ENCODE assay signal across 18 cellular contexts in the genomic region with DNA sequence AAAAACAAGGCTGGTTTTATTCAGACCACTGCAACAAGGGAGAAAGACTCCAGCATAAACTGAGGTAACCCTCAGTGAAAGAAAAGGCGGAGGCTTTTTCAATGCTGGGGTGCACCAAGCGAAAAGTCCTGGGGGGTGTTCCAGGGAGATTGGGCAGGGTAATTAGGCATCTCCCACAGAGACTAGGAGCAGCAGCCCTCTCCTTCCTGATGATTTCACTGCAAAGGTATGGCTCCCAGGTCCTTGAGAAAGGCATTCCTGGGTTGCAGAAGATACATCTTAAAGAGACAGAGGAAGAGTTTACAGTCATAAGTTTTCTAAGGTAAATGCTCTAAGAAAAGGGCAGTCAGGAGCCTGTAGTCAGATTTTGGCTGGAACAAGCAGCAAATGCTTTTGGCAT.
"Had no signal": no experiment of that assay in that cellular context is flagged by ENCODE, and none has a peak within 500 bp of the region (broad histone marks: within the 10 kb centered on the region; RNA-seq: fewer than 3 reads in every experiment).

No MANE protein-coding gene starts in this region.

- H3K27me3 ChIP-seq: adrenal gland, body of pancreas, esophagus squamous epithelium, neutrophil had no signal

- H3K4me3 Mint-ChIP-seq: activated naive CD4-positive, alpha-beta T cell treated with anti-CD3 and anti-CD28 coated beads, Interleukin-2, amount 50 U/mL, for 24 hours; central memory CD8-positive, alpha-beta T cell; immature natural killer cell; stimulated activated effector memory CD8-positive, alpha-beta T cell treated with anti-CD3 and anti-CD28 coated beads, Interleukin-12 subunit alpha, Interleukin-12 subunit beta, amount 100 ng/mL, for 72 hours had no signal

- H3K9me3 ChIP-seq: adrenal gland, body of pancreas, esophagus squamous epithelium, lower lobe of right lung, neutrophil had no signal

- H3K9me3 Mint-ChIP-seq: activated naive CD4-positive, alpha-beta T cell treated with anti-CD3 and anti-CD28 coated beads, Interleukin-2, amount 50 U/mL, for 24 hours; central memory CD8-positive, alpha-beta T cell; immature natural killer cell; stimulated activated effector memory CD8-positive, alpha-beta T cell treated with anti-CD3 and anti-CD28 coated beads, Interleukin-12 subunit alpha, Interleukin-12 subunit beta, amount 100 ng/mL, for 72 hours had no signal

- H2AFZ ChIP-seq: parathyroid adenoma had no signal

- H3K27ac Mint-ChIP-seq: activated naive CD4-positive, alpha-beta T cell treated with anti-CD3 and anti-CD28 coated beads, Interleukin-2, amount 50 U/mL, for 24 hours; immature natural killer cell; stimulated activated effector memory CD8-positive, alpha-beta T cell treated with anti-CD3 and anti-CD28 coated beads, Interleukin-12 subunit alpha, Interleukin-12 subunit beta, amount 100 ng/mL, for 72 hours had no signal

- H3K79me2 ChIP-seq: parathyroid adenoma had no signal

- DNase-seq: activated CD4-positive, alpha-beta T cell treated with anti-CD3 and anti-CD28 coated beads, Interleukin-2, amount 50 U/mL, for 4 hours; activated effector memory CD4-positive, alpha-beta T cell treated with anti-CD3 and anti-CD28 coated beads, Interleukin-2, amount 50 U/mL, for 16 hours; adrenal gland; body of pancreas; cortex of kidney; effector CD4-positive, alpha-beta T cell; esophagus squamous epithelium; immature natural killer cell; left colon; lower lobe of right lung; naive B cell; stimulated activated CD4-positive, alpha-beta T cell treated with anti-CD3 and anti-CD28 coated beads, Interleukin-12 subunit alpha, Interleukin-12 subunit beta, amount 100 ng/mL, for 4 hours had no signal

- H3K36me3 ChIP-seq: adrenal gland, esophagus squamous epithelium, lower lobe of right lung, neutrophil had no signal

- H3K4me3 ChIP-seq: adrenal gland, body of pancreas, esophagus squamous epithelium, lower lobe of right lung had no signal

- H3K36me3 Mint-ChIP-seq: activated naive CD4-positive, alpha-beta T cell treated with anti-CD3 and anti-CD28 coated beads, Interleukin-2, amount 50 U/mL, for 24 hours; immature natural killer cell; stimulated activated effector memory CD8-positive, alpha-beta T cell treated with anti-CD3 and anti-CD28 coated beads, Interleukin-12 subunit alpha, Interleukin-12 subunit beta, amount 100 ng/mL, for 72 hours had no signal

- H3K9ac ChIP-seq: parathyroid adenoma had no signal

- H3K27me3 Mint-ChIP-seq: activated naive CD4-positive, alpha-beta T cell treated with anti-CD3 and anti-CD28 coated beads, Interleukin-2, amount 50 U/mL, for 24 hours; central memory CD8-positive, alpha-beta T cell; naive B cell had no signal

- H3K4me1 ChIP-seq: body of pancreas, parathyroid adenoma had no signal

- H3K27ac ChIP-seq: adrenal gland, body of pancreas, esophagus squamous epithelium, lower lobe of right lung, neutrophil, parathyroid adenoma had no signal

- ATAC-seq: activated CD4-positive, CD25-positive, alpha-beta regulatory T cell treated with anti-CD3 and anti-CD28 coated beads, Interleukin-2, amount 50 U/mL, for 24 hours; body of pancreas; left colon; lower lobe of right lung; stimulated activated effector memory CD8-positive, alpha-beta T cell treated with anti-CD3 and anti-CD28 coated beads, Interleukin-12 subunit alpha, Interleukin-12 subunit beta, amount 100 ng/mL, for 72 hours had no signal
